In genomic region chr2:109558076-109558882, GRCh38 we compare ENCODE assay signal across 9 cellular contexts.
DNase-seq lines count a peak whose midpoint lies in the region; ATAC-seq and TF ChIP-seq lines count a peak whose summit lies in the region.
"Had no signal": no experiment of that assay in that cellular context is flagged by ENCODE, and none has a peak within 500 bp of the region (broad histone marks: within the 10 kb centered on the region; RNA-seq: fewer than 3 reads in every experiment).

No MANE protein-coding gene starts in this region.

- ATAC-seq in activated CD4-positive, CD25-positive, alpha-beta regulatory T cell treated with anti-CD3 and anti-CD28 coated beads, Interleukin-2, amount 50 U/mL, for 24 hours: peak; percentile 52 to 57
- ATAC-seq in RWPE2 (ENCODE audit: low read depth) (peak; percentile 88), GM21390 (IDR thresholded peaks at IDR 0.05; ENCODE audit: unreplicated experiment) (no peak)

- no peaks in the 10 kb centered on the region for H3K9me3 ChIP-seq in RWPE2 (ENCODE audit: severe bottlenecking)

- H3K4me1 ChIP-seq in RWPE2 (ENCODE audit: insufficient read depth, poor library complexity, severe bottlenecking): peaks cover 11% of the 10 kb centered on the region

- no peaks in the 10 kb centered on the region for H3K9me3 Mint-ChIP-seq in nephron progenitor cell

- no peak for DNase-seq in activated CD4-positive, CD25-positive, alpha-beta regulatory T cell (lab: John Stamatoyannopoulos, UW)
- DNase-seq in RWPE2 (ENCODE audit: low spot score) (no peak), fibroblast of peridontal ligament (ENCODE audit: extremely low read depth) (peak; percentile 47), stromal cell of bone marrow (ENCODE audit: low read depth) (peak; percentile 30), T-helper 9 cell (no peak), nephron progenitor cell (no peak)
- DNase-seq: NCI-H187 treated with DMSO at 0.1 percent for 48 hours had no signal

- H3K36me3 Mint-ChIP-seq in nephron progenitor cell (ENCODE audit: low read depth): peaks cover 63% of the 10 kb centered on the region

- peaks cover 57% of the 10 kb centered on the region for H3K36me3 ChIP-seq in RWPE2 (ENCODE audit: low read depth)

- TF ChIP-seq CTCF in RWPE2 (IDR thresholded peaks at IDR 0.05; ENCODE audit: poor library complexity, severe bottlenecking) (no peak), nephron progenitor cell (IDR thresholded peaks at IDR 0.05) (no peak)

- no peaks in the 10 kb centered on the region for H3K27me3 ChIP-seq in RWPE2 (ENCODE audit: insufficient read depth, poor library complexity, severe bottlenecking)

- H3K27ac ChIP-seq in RWPE2 (ENCODE audit: poor library complexity, severe bottlenecking): peak overlapping the region; percentile 81

- H3K27me3 Mint-ChIP-seq in nephron progenitor cell (ENCODE audit: low read depth, poor library complexity): no peaks in the 10 kb centered on the region

- peaks cover 4% of the 10 kb centered on the region for H3K4me1 Mint-ChIP-seq in nephron progenitor cell

- no peak overlapping the region for H3K27ac Mint-ChIP-seq in nephron progenitor cell

- H3K4me3 ChIP-seq in RWPE2 (ENCODE audit: severe bottlenecking): no peak overlapping the region

- H3K4me3 Mint-ChIP-seq in nephron progenitor cell: no peak overlapping the region

Comparison
In these comparisons a context has a peak if more than half of its experiments do, and no peak if none do; other contexts are left out.
1. DNase-seq: peak in fibroblast of peridontal ligament (single experiment) and stromal cell of bone marrow (single experiment); none in activated CD4-positive, CD25-positive, alpha-beta regulatory T cell (0 of 4), RWPE2 (single experiment), T-helper 9 cell (single experiment) and nephron progenitor cell (single experiment).